Comparison of ENCODE assay signal across 18 cellular contexts in the genomic region with DNA sequence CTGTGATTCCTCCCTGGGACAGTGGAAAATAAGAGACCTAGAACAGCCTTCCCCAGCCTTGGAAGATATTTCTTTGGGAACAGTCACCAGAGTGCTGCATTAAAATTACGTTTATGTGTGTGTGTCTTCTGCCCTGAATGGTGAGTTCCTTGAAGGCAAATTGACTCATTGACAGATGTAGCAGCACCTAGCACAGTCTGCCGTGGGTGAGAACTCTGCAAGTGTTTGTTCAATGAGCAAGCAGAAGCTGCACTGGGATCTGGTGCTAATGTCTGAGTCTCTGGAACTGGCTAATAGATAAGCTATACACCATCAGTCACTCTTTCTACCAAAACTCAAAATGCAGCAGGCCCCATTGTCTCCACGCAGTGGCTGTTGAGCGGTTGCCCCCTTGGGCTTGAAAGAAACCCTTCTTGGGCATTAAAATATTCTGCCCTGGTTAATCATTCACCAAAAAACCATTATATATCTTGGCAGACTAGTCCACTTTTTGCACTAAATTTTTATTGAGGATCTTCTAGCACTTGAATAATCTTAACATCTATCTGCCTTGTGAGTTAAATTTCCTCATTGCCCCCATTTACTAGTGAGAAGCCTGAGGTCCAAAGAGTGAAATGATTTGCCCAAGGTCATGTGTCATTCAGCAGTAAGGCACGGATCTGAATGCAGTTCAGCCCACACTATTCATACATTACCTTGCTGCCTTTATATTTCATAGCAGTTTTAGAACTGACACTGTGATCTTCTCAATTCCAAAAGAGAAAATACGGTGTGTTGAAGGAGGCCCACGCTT.
"Had no signal": no experiment of that assay in that cellular context is flagged by ENCODE, and none has a peak within 500 bp of the region (broad histone marks: within the 10 kb centered on the region; RNA-seq: fewer than 3 reads in every experiment).

No MANE protein-coding gene starts in this region.

- H3K36me3 ChIP-seq: stomach, suprapubic skin, tibial nerve, WERI-Rb-1 had no signal

- H3K9me3 ChIP-seq: stomach, suprapubic skin, tibial nerve had no signal

- H3K27ac ChIP-seq: coronary artery, stomach, suprapubic skin, tibial nerve, WERI-Rb-1 had no signal

- H3K4me3 ChIP-seq: coronary artery, stomach, suprapubic skin, tibial nerve had no signal

- H3K4me1 ChIP-seq: stomach, suprapubic skin, tibial nerve had no signal

- H3K27me3 ChIP-seq: suprapubic skin, tibial nerve had no signal

- DNase-seq: activated CD4-positive, CD25-positive, alpha-beta regulatory T cell treated with anti-CD3 and anti-CD28 coated beads, Interleukin-2, amount 50 U/mL, for 72 hours; activated naive CD4-positive, alpha-beta T cell treated with Interleukin-2 at 50 U/mL for 16 hours; activated naive CD8-positive, alpha-beta T cell treated with anti-CD3 and anti-CD28 coated beads for 36 hours; activated T-cell treated with anti-CD3 and anti-CD28 coated beads, Interleukin-2, amount 50 U/mL, for 24 hours; immature natural killer cell; mesendoderm; naive B cell; small intestine; stimulated activated CD4-positive, alpha-beta T cell treated with anti-CD3 and anti-CD28 coated beads, Interleukin-2, amount 100 ng/mL, for 24 hours; stomach; T-cell; WERI-Rb-1 had no signal

- ATAC-seq: activated T-helper 17 cell treated with anti-CD3 and anti-CD28 coated beads, Interleukin-2, amount 50 U/mL, for 72 hours; sciatic nerve; stimulated activated memory B cell treated with anti-CD40 and anti-IgM and Interleukin-4, amounts not matched to agents 10 μg/mL and 1 μg/mL and 100 μg/mL, for 72 hours; T-cell had no signal
